Comparison of ENCODE assay signal across 2 cellular contexts in the genomic region with DNA sequence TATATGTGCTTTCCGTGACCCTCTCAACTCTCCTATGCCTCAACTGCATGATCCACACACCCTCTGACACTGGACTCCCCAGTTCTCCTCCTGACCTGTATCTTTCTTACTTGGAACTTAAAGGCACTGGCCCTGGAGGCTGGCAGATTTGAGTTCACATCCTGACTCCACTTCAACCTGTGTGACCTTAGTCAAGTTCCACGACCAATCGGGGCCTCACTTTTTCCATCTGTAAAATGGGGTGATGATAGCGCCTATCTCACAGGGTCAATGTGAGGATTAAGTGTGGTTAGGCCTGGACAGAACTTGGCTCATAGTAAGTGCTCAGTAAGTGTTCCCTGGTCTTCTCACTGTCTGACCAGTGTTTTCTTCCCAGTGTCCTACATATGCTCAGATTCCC.
TF ChIP-seq lines count a peak whose summit lies in the region.

No MANE protein-coding gene starts in this region.

TF ChIP-seq in IMR-90, 13 proteins besides CTCF, POLR2A, EP300 and RAD21:
- TF ChIP-seq, protein P1, sequence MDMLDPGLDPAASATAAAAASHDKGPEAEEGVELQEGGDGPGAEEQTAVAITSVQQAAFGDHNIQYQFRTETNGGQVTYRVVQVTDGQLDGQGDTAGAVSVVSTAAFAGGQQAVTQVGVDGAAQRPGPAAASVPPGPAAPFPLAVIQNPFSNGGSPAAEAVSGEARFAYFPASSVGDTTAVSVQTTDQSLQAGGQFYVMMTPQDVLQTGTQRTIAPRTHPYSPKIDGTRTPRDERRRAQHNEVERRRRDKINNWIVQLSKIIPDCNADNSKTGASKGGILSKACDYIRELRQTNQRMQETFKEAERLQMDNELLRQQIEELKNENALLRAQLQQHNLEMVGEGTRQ (IDR thresholded peaks at IDR 0.05; ENCODE audit: low read depth, low read length), result no peak
- TF ChIP-seq MXI1 (IDR thresholded peaks at IDR 0.05; ENCODE audit: borderline replicate concordance, low read depth, low read length) (no peak), RCOR1 (IDR thresholded peaks at IDR 0.05; ENCODE audit: insufficient replicate concordance, low read length) (peak; percentile 60)
- TF ChIP-seq, protein P2, sequence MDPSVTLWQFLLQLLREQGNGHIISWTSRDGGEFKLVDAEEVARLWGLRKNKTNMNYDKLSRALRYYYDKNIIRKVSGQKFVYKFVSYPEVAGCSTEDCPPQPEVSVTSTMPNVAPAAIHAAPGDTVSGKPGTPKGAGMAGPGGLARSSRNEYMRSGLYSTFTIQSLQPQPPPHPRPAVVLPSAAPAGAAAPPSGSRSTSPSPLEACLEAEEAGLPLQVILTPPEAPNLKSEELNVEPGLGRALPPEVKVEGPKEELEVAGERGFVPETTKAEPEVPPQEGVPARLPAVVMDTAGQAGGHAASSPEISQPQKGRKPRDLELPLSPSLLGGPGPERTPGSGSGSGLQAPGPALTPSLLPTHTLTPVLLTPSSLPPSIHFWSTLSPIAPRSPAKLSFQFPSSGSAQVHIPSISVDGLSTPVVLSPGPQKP (IDR thresholded peaks at IDR 0.05; ENCODE audit: borderline replicate concordance, low read depth, low read length), result no peak

TF ChIP-seq in K562, 482 proteins besides CTCF, POLR2A, EP300 and RAD21:
- TF ChIP-seq ADNP (tag; IDR thresholded peaks at IDR 0.05) (peak; percentile 81), BCOR (IDR thresholded peaks at IDR 0.05) (peak; percentile 91), GABPA (tag; conservative IDR thresholded peaks at IDR 0.05; ENCODE audit: low read depth) (no peak), RBM25 (IDR thresholded peaks at IDR 0.05; ENCODE audit: low read depth, low read length, severe bottlenecking) (peak; percentile 84), RCOR1 (IDR thresholded peaks at IDR 0.05; ENCODE audit: borderline replicate concordance in 1 of 2, low read depth in 2 of 2, low read length in 2 of 2) (0 out of 4 replicates have a peak, but pooled peaks of 1 of the 2 experiments have one; percentile 20), KDM1A (IDR thresholded peaks at IDR 0.05) (peak in 1 of 2 experiments; percentile 23; a peak in 2 of 4 replicates), SMARCA5 (IDR thresholded peaks at IDR 0.05) (0 out of 2 replicates have a peak, but pooled peaks have one; percentile 29), ZBTB33 (CRISPR knock-in tag; IDR thresholded peaks at IDR 0.05) (peak; percentile 97)
- TF ChIP-seq, protein P3, sequence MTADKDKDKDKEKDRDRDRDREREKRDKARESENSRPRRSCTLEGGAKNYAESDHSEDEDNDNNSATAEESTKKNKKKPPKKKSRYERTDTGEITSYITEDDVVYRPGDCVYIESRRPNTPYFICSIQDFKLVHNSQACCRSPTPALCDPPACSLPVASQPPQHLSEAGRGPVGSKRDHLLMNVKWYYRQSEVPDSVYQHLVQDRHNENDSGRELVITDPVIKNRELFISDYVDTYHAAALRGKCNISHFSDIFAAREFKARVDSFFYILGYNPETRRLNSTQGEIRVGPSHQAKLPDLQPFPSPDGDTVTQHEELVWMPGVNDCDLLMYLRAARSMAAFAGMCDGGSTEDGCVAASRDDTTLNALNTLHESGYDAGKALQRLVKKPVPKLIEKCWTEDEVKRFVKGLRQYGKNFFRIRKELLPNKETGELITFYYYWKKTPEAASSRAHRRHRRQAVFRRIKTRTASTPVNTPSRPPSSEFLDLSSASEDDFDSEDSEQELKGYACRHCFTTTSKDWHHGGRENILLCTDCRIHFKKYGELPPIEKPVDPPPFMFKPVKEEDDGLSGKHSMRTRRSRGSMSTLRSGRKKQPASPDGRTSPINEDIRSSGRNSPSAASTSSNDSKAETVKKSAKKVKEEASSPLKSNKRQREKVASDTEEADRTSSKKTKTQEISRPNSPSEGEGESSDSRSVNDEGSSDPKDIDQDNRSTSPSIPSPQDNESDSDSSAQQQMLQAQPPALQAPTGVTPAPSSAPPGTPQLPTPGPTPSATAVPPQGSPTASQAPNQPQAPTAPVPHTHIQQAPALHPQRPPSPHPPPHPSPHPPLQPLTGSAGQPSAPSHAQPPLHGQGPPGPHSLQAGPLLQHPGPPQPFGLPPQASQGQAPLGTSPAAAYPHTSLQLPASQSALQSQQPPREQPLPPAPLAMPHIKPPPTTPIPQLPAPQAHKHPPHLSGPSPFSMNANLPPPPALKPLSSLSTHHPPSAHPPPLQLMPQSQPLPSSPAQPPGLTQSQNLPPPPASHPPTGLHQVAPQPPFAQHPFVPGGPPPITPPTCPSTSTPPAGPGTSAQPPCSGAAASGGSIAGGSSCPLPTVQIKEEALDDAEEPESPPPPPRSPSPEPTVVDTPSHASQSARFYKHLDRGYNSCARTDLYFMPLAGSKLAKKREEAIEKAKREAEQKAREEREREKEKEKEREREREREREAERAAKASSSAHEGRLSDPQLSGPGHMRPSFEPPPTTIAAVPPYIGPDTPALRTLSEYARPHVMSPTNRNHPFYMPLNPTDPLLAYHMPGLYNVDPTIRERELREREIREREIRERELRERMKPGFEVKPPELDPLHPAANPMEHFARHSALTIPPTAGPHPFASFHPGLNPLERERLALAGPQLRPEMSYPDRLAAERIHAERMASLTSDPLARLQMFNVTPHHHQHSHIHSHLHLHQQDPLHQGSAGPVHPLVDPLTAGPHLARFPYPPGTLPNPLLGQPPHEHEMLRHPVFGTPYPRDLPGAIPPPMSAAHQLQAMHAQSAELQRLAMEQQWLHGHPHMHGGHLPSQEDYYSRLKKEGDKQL (CRISPR knock-in tag; IDR thresholded peaks at IDR 0.05; ENCODE audit: borderline replicate concordance), result no peak
- TF ChIP-seq, protein P4, sequence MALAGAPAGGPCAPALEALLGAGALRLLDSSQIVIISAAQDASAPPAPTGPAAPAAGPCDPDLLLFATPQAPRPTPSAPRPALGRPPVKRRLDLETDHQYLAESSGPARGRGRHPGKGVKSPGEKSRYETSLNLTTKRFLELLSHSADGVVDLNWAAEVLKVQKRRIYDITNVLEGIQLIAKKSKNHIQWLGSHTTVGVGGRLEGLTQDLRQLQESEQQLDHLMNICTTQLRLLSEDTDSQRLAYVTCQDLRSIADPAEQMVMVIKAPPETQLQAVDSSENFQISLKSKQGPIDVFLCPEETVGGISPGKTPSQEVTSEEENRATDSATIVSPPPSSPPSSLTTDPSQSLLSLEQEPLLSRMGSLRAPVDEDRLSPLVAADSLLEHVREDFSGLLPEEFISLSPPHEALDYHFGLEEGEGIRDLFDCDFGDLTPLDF (CRISPR knock-in tag; IDR thresholded peaks at IDR 0.05), result no peak
- TF ChIP-seq, protein P2 (CRISPR knock-in tag; IDR thresholded peaks at IDR 0.05), result no peak
